Comparison of ENCODE assay signal across 8 cellular contexts in the genomic region with DNA sequence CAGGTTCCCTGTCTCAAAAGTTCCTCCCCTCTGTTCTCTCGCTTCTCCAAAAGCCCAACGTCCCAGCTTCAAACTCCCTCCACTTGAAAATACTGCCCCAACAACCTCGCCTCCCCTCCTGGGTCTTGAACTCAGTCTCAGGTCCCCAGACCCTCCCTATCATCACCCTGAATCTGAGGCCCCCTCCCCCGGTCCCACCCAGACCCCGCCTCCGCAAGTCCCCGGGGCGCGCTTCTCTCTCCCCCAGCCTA. TPM values are rescaled to one million over a fixed set of nuclear protein-coding genes. Genes with fewer than 3 reads are reported as not detected.
DNase-seq lines count a peak whose midpoint lies in the region; ATAC-seq and TF ChIP-seq lines count a peak whose summit lies in the region.

No MANE protein-coding gene starts in this region.

- H3K9me3 ChIP-seq in adrenal gland (replicated peaks in 1 of 3) = no peaks in the 10 kb centered on the region
- no peaks in the 10 kb centered on the region for H3K9me3 ChIP-seq in stomach smooth muscle (ENCODE audit: control insufficient read depth in 2 of 2, low read length in 2 of 2)

- ATAC-seq in GM21381 (IDR thresholded peaks at IDR 0.05; ENCODE audit: unreplicated experiment) (no peak), HG03469 (IDR thresholded peaks at IDR 0.05; ENCODE audit: unreplicated experiment) (no peak)

- 0 to 1% (median 0%) methylated on average over 4 to 9 of the region's 9 CpGs for WGBS in adrenal gland, 4 donors

- TF ChIP-seq CTCF in GM12875 (IDR thresholded peaks at IDR 0.05; ENCODE audit: borderline replicate concordance, insufficient read depth, low read depth, low read length) (no peak), adrenal gland (IDR thresholded peaks at IDR 0.05) (no peak)

- DNase-seq in adrenal gland (no peak), iPS-NIHi7 (ENCODE audit: extremely low spot score) (peak; percentile 55), putamen (ENCODE audit: low spot score) (no peak)

- H3K4me3 ChIP-seq in GM12875 (ENCODE audit: low read depth, low read length) = peak overlapping the region; percentile 75
- H3K4me3 ChIP-seq in adrenal gland = peak overlapping the region; percentile 53 to 94 (median 78)
- peak overlapping the region; percentile 73 to 100 for H3K4me3 ChIP-seq in stomach smooth muscle (ENCODE audit: low read length in 2 of 2)

- H3K9me3 Mint-ChIP-seq in IgD-negative memory B cell = no peaks in the 10 kb centered on the region

- peaks cover 4% of the 10 kb centered on the region for H3K36me3 Mint-ChIP-seq in IgD-negative memory B cell

- H3K27me3 ChIP-seq in adrenal gland (no peaks in the 10 kb centered on the region), stomach smooth muscle (ENCODE audit: control insufficient read depth in 1 of 2, insufficient read depth in 2 of 2, low read length in 2 of 2) (no peaks in the 10 kb centered on the region)

- H3K4me1 Mint-ChIP-seq in IgD-negative memory B cell = peaks cover 13 to 20% (median 14%) of the 10 kb centered on the region in 3 donors

- peak overlapping the region; percentile 83 to 100 for H3K9ac ChIP-seq in stomach smooth muscle (ENCODE audit: low read length in 2 of 2)

- H3K4me3 Mint-ChIP-seq in IgD-negative memory B cell = peak overlapping the region; percentile 93 to 99 (median 98)

- no peak for TF ChIP-seq POLR2A in adrenal gland (IDR thresholded peaks at IDR 0.05)

- intact Hi-C loops in adrenal gland (cut with DNase I) = no loop called here

- no peaks in the 10 kb centered on the region for H3K27me3 Mint-ChIP-seq in IgD-negative memory B cell

- H3K36me3 ChIP-seq in adrenal gland (replicated peaks in 1 of 2) (peaks cover 0 to 31% of the 10 kb centered on the region in 2 donors), stomach smooth muscle (ENCODE audit: control insufficient read depth in 2 of 2, insufficient read depth in 2 of 2, low read length in 2 of 2) (peaks cover 20 to 33% of the 10 kb centered on the region in 2 donors)

- H3K27ac ChIP-seq in adrenal gland = peak overlapping the region; percentile 80 to 99 (median 94)
- H3K27ac ChIP-seq in stomach smooth muscle (ENCODE audit: low read length) = peak overlapping the region; percentile 99

- peak overlapping the region; percentile 96 to 98 (median 98) for H3K27ac Mint-ChIP-seq in IgD-negative memory B cell

- peaks cover 10 to 19% of the 10 kb centered on the region in 2 donors for H3K4me1 ChIP-seq in adrenal gland (replicated peaks in 1 of 2)
- H3K4me1 ChIP-seq in stomach smooth muscle (ENCODE audit: control insufficient read depth, insufficient read depth, low read length) = peaks cover 24% of the 10 kb centered on the region

RNA-seq across cellular contexts. Expression of gene SERTAD3, which starts 0.3 kb away (rescaled TPM):
- polyA plus RNA-seq in IgD-negative memory B cell (29.2 TPM), adrenal gland (10 to 100 TPM; 12.1 to 60.2 (median 32.4) TPM)
- 10 to 100 TPM; 15.2 to 34.9 (median 29.5) TPM for total RNA-seq in adrenal gland

RNA-seq across cellular contexts. Expression of gene SERTAD1, which starts 18.1 kb away (rescaled TPM):
- polyA plus RNA-seq in IgD-negative memory B cell = 13.2 TPM
- total RNA-seq in adrenal gland = 10 to 100 TPM; 10.2 to 20.8 (median 13.9) TPM
- 10 to 100 TPM in 2 of 3 donors, 1 to 10 TPM in 1; 1.7 to 20.6 (median 11.1) TPM for polyA plus RNA-seq in adrenal gland

RNA-seq across cellular contexts. Expression of gene BLVRB, which starts 21.7 kb away (rescaled TPM):
- polyA plus RNA-seq in IgD-negative memory B cell (35.9 TPM), adrenal gland (100 to 1,000 TPM in 2 of 3 donors, 10 to 100 TPM in 1; 53.8 to 189 (median 124) TPM)
- 100 to 1,000 TPM in 5 of 8 donors, 10 to 100 TPM in 3; 85.8 to 303 (median 143) TPM for total RNA-seq in adrenal gland

RNA-seq across cellular contexts. Expression of gene SPTBN4, which starts 22.9 kb away (rescaled TPM):
- polyA plus RNA-seq in IgD-negative memory B cell (not detected), adrenal gland (10 to 100 TPM in 1 of 3 donors, 1 to 10 TPM in 2; 2.2 to 46.7 (median 9.9) TPM)
- 1 to 10 TPM in 7 of 8 donors, under 1 TPM in 1; 0.91 to 5.4 (median 3.3) TPM for total RNA-seq in adrenal gland

RNA-seq across cellular contexts. Expression of gene PRX, which starts 30.7 kb away (rescaled TPM):
- 0.21 TPM for polyA plus RNA-seq in IgD-negative memory B cell
- 10 to 100 TPM in 5 of 8 donors, 1 to 10 TPM in 3; 5.4 to 12.8 (median 10.4) TPM for total RNA-seq in adrenal gland
- polyA plus RNA-seq in adrenal gland = 1 to 10 TPM; 3.2 to 6.6 (median 3.9) TPM
